ENCODE assay signal across 31 cellular contexts in genomic region chr12:97595423-97595822, GRCh38.
A peak's percentile ranks its signal among the peaks of the same experiment; 100 is the strongest.
DNase-seq lines count a peak whose midpoint lies in the region; ATAC-seq, FAIRE-seq and TF ChIP-seq lines count a peak whose summit lies in the region.
"Had no signal": no experiment of that assay in that cellular context is flagged by ENCODE, and none has a peak within 500 bp of the region (broad histone marks: within the 10 kb centered on the region; RNA-seq: fewer than 3 reads in every experiment).

No MANE protein-coding gene starts in this region.

- peak overlapping the region; percentile 45 for H3K9ac ChIP-seq in HepG2 (ENCODE audit: insufficient read depth, low read depth, low read length)
- H3K9ac ChIP-seq: SK-N-SH had no signal

- H4K20me1 ChIP-seq in HepG2 (ENCODE audit: insufficient read depth, low read length) = no peaks in the 10 kb centered on the region

- no peaks in the 10 kb centered on the region for H3K27me3 ChIP-seq in HepG2 (ENCODE audit: control insufficient read depth in 1 of 2, insufficient read depth in 2 of 2, low read length in 2 of 2)
- H3K27me3 ChIP-seq: cardiac muscle cell, gastrocnemius medialis had no signal

- peaks cover 43% of the 10 kb centered on the region for H3K4me1 ChIP-seq in HepG2 (ENCODE audit: insufficient read depth, low read length)
- H3K4me1 ChIP-seq: gastrocnemius medialis, HAP-1 had no signal

- TF ChIP-seq CTCF in HepG2 (CRISPR knock-in tag; IDR thresholded peaks at IDR 0.05) = no peak

- TF ChIP-seq EP300 in HepG2 (IDR thresholded peaks at IDR 0.05; ENCODE audit: low read depth in 2 of 2, low read length in 2 of 2) (peak in 1 of 2 experiments; percentile 95; a peak in 2 of 4 replicates), HepG2 (CRISPR knock-in tag; IDR thresholded peaks at IDR 0.05; ENCODE audit: borderline replicate concordance) (no peak; the same call in 1 of the 2 replicates)

- peak; percentile 51 for DNase-seq in DMS153 treated with DMSO at 0.1 percent for 48 hours (lab: John Stamatoyannopoulos, UW; ENCODE audit: unreplicated experiment)
- DNase-seq in NCI-H1092 treated with DMSO at 0.1 percent for 48 hours (lab: John Stamatoyannopoulos, UW) = peak; percentile 40
- DNase-seq in SK-N-DZ (ENCODE audit: low spot score) = peak; percentile 16
- DNase-seq in HepG2 (ENCODE audit: low spot score) = peak; percentile 74
- DNase-seq in caudate nucleus (lab: John Stamatoyannopoulos, UW) = no peak
- DNase-seq: activated CD4-positive, alpha-beta T cell treated with anti-CD3 and anti-CD28 coated beads for 1 hour; activated CD8-positive, alpha-beta T cell treated with anti-CD3 and anti-CD28 coated beads for 36 hours; activated effector memory CD4-positive, alpha-beta T cell treated with Interleukin-2 at 50 U/mL for 16 hours; activated naive CD8-positive, alpha-beta T cell treated with anti-CD3 and anti-CD28 coated beads for 36 hours; aorta; C1 segment of cervical spinal cord; effector memory CD8-positive, alpha-beta T cell; gastrocnemius medialis; hypothalamus; immature natural killer cell; mesendoderm; NCI-H526 treated with DMSO at 0.1 percent for 48 hours; nucleus accumbens; SK-N-SH; stimulated activated naive CD4-positive, alpha-beta T cell treated with Interleukin-2 at 50 U/mL for 16 hours had no signal

- 6% methylated on average over 10 of the region's 10 CpGs for WGBS in HepG2 (ENCODE audit: low lambda C conversion rate)

- in situ Hi-C loops in HepG2 (cut with HindIII; ENCODE audit: extremely low pct_ligation_motif_present, low pct_unique_long_range_greater_than_20kb) = no loop called here

- H3K27ac ChIP-seq in HepG2 (ENCODE audit: extremely low read length, insufficient read depth, low read length) (peak overlapping the region; percentile 47), caudate nucleus (ENCODE audit: low read depth, low read length) (no peak overlapping the region)
- H3K27ac ChIP-seq: cardiac muscle cell, coronary artery, gastrocnemius medialis, RWPE1 had no signal

- H2AFZ ChIP-seq in HepG2 (ENCODE audit: low read length) = no peak overlapping the region

- H3K9me3 ChIP-seq in HepG2 (ENCODE audit: low read length) = no peaks in the 10 kb centered on the region
- H3K9me3 ChIP-seq: gastrocnemius medialis, HAP-1, SK-N-SH had no signal

- no peaks in the 10 kb centered on the region for H3K79me2 ChIP-seq in HepG2 (ENCODE audit: insufficient read depth, low read length)

- peak overlapping the region in 1 of 3 experiments; percentile 33; a peak in 2 of 6 replicates for H3K4me3 ChIP-seq in HepG2 (replicated peaks in 1 of 3; ENCODE audit: insufficient read depth in 1 of 3, low read depth in 2 of 3, low read length in 3 of 3)
- H3K4me3 ChIP-seq: cardiac muscle cell, coronary artery, gastrocnemius medialis, HAP-1 had no signal

- no TSS peak for BruUV-seq in HepG2 (replicated peaks; lab: Mats Ljungman, UMichigan)

- H3K36me3 ChIP-seq in HepG2 (replicated peaks in 1 of 2; ENCODE audit: control insufficient read depth in 1 of 2, insufficient read depth in 2 of 2, low read length in 2 of 2) = no peaks in the 10 kb centered on the region
- H3K36me3 ChIP-seq: cardiac muscle cell, gastrocnemius medialis, HAP-1 had no signal

- TF ChIP-seq POLR2A in HepG2 (IDR thresholded peaks at IDR 0.05; ENCODE audit: insufficient read depth in 1 of 2, low read depth in 2 of 2, low read length in 2 of 2) = no peak

- FAIRE-seq in HepG2 (lab: Jason Lieb, UNC) = peak; percentile 67
- FAIRE-seq: GM12892, TTC549, urothelium cell line had no signal

- H3K4me2 ChIP-seq in HepG2 (ENCODE audit: low read depth, low read length) = peak overlapping the region; percentile 69
- H3K4me2 ChIP-seq: SK-N-SH had no signal

- intact Hi-C loops in HepG2 (cut with micrococcal nuclease; ENCODE audit: unreplicated experiment) = loop anchor here (2.0 kb wide), 1 partner anchor 27 kb away; no protein-coding TSS in a partner anchor

- ATAC-seq in HepG2 (peak; percentile 87), GM21786 (IDR thresholded peaks at IDR 0.05; ENCODE audit: unreplicated experiment) (no peak), GM18909 (IDR thresholded peaks at IDR 0.05; ENCODE audit: poor library complexity, unreplicated experiment) (no peak), GM19463 (IDR thresholded peaks at IDR 0.05; ENCODE audit: unreplicated experiment) (no peak)
- ATAC-seq: activated CD8-positive, alpha-beta T cell treated with anti-CD3 and anti-CD28 coated beads for 36 hours; effector memory CD8-positive, alpha-beta T cell; gastrocnemius medialis; left lobe of liver had no signal

- TF ChIP-seq RAD21 in HepG2 (CRISPR knock-in tag; IDR thresholded peaks at IDR 0.05) = no peak

- CTCF ChIA-PET in HepG2 (lab: Yijun Ruan, JAX; ENCODE audit: low intra/inter-chr PET ratio, low total read pairs) = no interaction called here

- POLR2A ChIA-PET in HepG2 (lab: Yijun Ruan, JAX) = interaction anchor here (1.0 kb wide), 1 partner anchor 29 kb away, joined by 4 read pairs; no protein-coding TSS in a partner anchor

TF ChIP-seq in HepG2, 621 proteins besides CTCF, POLR2A, EP300 and RAD21 (continues in another document):
- TF ChIP-seq ZBTB25 (CRISPR knock-in tag; IDR thresholded peaks at IDR 0.05) = no peak; the same call in 1 of the 2 replicates
- TF ChIP-seq IKZF5 (CRISPR knock-in tag; IDR thresholded peaks at IDR 0.05) = peak; percentile 43; the same call in 1 of the 2 replicates
- TF ChIP-seq SOX6 (IDR thresholded peaks at IDR 0.05) = no peak
- TF ChIP-seq SOX6 (CRISPR knock-in tag; IDR thresholded peaks at IDR 0.05) = peak; percentile 87
- no peak for TF ChIP-seq ZSCAN31 (CRISPR knock-in tag; IDR thresholded peaks at IDR 0.05; ENCODE audit: low read depth)
- no peak for TF ChIP-seq ZNF383 (CRISPR knock-in tag; IDR thresholded peaks at IDR 0.05; ENCODE audit: borderline replicate concordance)
- peak; percentile 93 for TF ChIP-seq TCF7 (IDR thresholded peaks at IDR 0.05; ENCODE audit: low read depth)
- TF ChIP-seq FIP1L1 (IDR thresholded peaks at IDR 0.05; ENCODE audit: borderline replicate concordance, insufficient read depth, low read depth, low read length) = no peak
- TF ChIP-seq NCOA2 (CRISPR knock-in tag; IDR thresholded peaks at IDR 0.05) = peak; percentile 81
- TF ChIP-seq GABPB1 (CRISPR knock-in tag; IDR thresholded peaks at IDR 0.05) = no peak
- TF ChIP-seq CERS6 (CRISPR knock-in tag; IDR thresholded peaks at IDR 0.05) = no peak
- no peak for TF ChIP-seq RARG (CRISPR knock-in tag; IDR thresholded peaks at IDR 0.05; ENCODE audit: low read depth)
- peak; percentile 93 for TF ChIP-seq ARID5B (CRISPR knock-in tag; IDR thresholded peaks at IDR 0.05)

Comparison
In these comparisons a context has a peak if more than half of its experiments do, and no peak if none do; other contexts are left out.
1. DNase-seq: peak in DMS153 treated with DMSO at 0.1 percent for 48 hours (single experiment), NCI-H1092 treated with DMSO at 0.1 percent for 48 hours (single experiment), SK-N-DZ (single experiment) and HepG2 (single experiment); none in caudate nucleus (0 of 61).